32 cellular contexts compared by ENCODE assay signal in the genomic region with DNA sequence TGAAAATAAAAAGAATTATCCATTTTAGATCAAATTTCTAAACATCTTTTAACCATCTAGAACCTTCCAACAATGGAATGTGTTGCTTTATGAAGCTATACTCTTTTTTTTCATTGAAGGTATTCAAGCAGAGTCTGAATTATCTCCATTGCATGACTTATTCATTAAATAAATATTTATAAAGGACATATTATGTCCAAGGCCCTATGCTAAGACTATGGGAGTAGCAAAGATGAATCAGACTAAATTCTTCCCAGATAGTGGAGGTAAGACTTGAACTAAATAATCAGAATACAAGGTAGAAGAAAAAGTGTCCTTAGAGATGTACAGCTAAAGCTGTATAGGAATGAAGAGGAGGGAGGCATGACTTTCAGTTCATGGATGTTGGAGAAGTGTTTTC.
"Had no signal": no experiment of that assay in that cellular context is flagged by ENCODE, and none has a peak within 500 bp of the region (broad histone marks: within the 10 kb centered on the region; RNA-seq: fewer than 3 reads in every experiment).

No MANE protein-coding gene starts in this region.

- H3K27me3 Mint-ChIP-seq: activated CD4-positive, alpha-beta memory T cell treated with anti-CD3 and anti-CD28 coated beads, Interleukin-2, amount 10 ng/mL, durations not matched to agents 7 days and 5 days; activated CD8-positive, alpha-beta memory T cell treated with anti-CD3 and anti-CD28 coated beads, Interleukin-2, amount 10 ng/mL, durations not matched to agents 7 days and 5 days; activated naive CD4-positive, alpha-beta T cell treated with anti-CD3 and anti-CD28 coated beads, Interleukin-2, amount 10 ng/mL, durations not matched to agents 7 days and 5 days had no signal

- H3K9me3 Mint-ChIP-seq: activated CD4-positive, alpha-beta memory T cell treated with anti-CD3 and anti-CD28 coated beads, Interleukin-2, amount 10 ng/mL, durations not matched to agents 7 days and 5 days; activated naive CD4-positive, alpha-beta T cell treated with anti-CD3 and anti-CD28 coated beads, Interleukin-2, amount 10 ng/mL, durations not matched to agents 7 days and 5 days had no signal

- H3K27ac ChIP-seq: body of pancreas, PC-9, RWPE1, WERI-Rb-1 had no signal

- H3K27ac Mint-ChIP-seq: activated CD4-positive, alpha-beta memory T cell treated with anti-CD3 and anti-CD28 coated beads, Interleukin-2, amount 10 ng/mL, durations not matched to agents 7 days and 5 days; activated CD8-positive, alpha-beta memory T cell treated with anti-CD3 and anti-CD28 coated beads, Interleukin-2, amount 10 ng/mL, durations not matched to agents 7 days and 5 days; activated naive CD4-positive, alpha-beta T cell treated with anti-CD3 and anti-CD28 coated beads, Interleukin-2, amount 10 ng/mL, durations not matched to agents 7 days and 5 days; activated naive CD8-positive, alpha-beta T cell had no signal

- ATAC-seq: activated CD8-positive, alpha-beta memory T cell treated with anti-CD3 and anti-CD28 coated beads, Interleukin-2, amount 10 ng/mL, durations not matched to agents 7 days and 5 days; body of pancreas; Right ventricle myocardium inferior had no signal

- DNase-seq: activated CD4-positive, alpha-beta memory T cell treated with anti-CD3 and anti-CD28 coated beads, Interleukin-2, amount 10 ng/mL, durations not matched to agents 7 days and 5 days; activated CD4-positive, alpha-beta T cell treated with anti-CD3 and anti-CD28 coated beads for 1 hour; activated CD4-positive, alpha-beta T cell treated with anti-CD3 and anti-CD28 coated beads for 48 hours; activated CD4-positive, CD25-positive, alpha-beta regulatory T cell; activated CD8-positive, alpha-beta memory T cell treated with anti-CD3 and anti-CD28 coated beads for 24 hours; activated CD8-positive, alpha-beta memory T cell treated with anti-CD3 and anti-CD28 coated beads, Interleukin-2, amount 10 ng/mL, durations not matched to agents 7 days and 5 days; activated CD8-positive, alpha-beta memory T cell treated with anti-CD3 and anti-CD28 coated beads, Interleukin-2, amount 50 U/mL, for 48 hours; activated effector memory CD4-positive, alpha-beta T cell treated with Interleukin-2 at 50 U/mL for 16 hours; activated naive CD4-positive, alpha-beta T cell treated with anti-CD3 and anti-CD28 coated beads, Interleukin-2, amount 10 ng/mL, durations not matched to agents 7 days and 5 days; activated T-cell treated with anti-CD3 and anti-CD28 coated beads, Interleukin-2, amount 50 U/mL, for 48 hours; amniotic stem cell; aorta; body of pancreas; central memory CD4-positive, alpha-beta T cell; Kasumi-1; KG1; MG63; MV-4-11; NCI-H1092; NCI-H1436 treated with DMSO at 0.1 percent for 48 hours; NCI-H1694 treated with DMSO at 0.1 percent for 48 hours; NCI-H2029; NCI-H345; NCI-H524 treated with DMSO at 0.1 percent for 48 hours; PC-9; SW 1271; T-helper 1 cell; T1000; WERI-Rb-1 had no signal

- H3K4me1 Mint-ChIP-seq: activated CD4-positive, alpha-beta memory T cell treated with anti-CD3 and anti-CD28 coated beads, Interleukin-2, amount 10 ng/mL, durations not matched to agents 7 days and 5 days; activated CD8-positive, alpha-beta memory T cell treated with anti-CD3 and anti-CD28 coated beads, Interleukin-2, amount 10 ng/mL, durations not matched to agents 7 days and 5 days; activated naive CD4-positive, alpha-beta T cell treated with anti-CD3 and anti-CD28 coated beads, Interleukin-2, amount 10 ng/mL, durations not matched to agents 7 days and 5 days had no signal

- H3K4me1 ChIP-seq: body of pancreas had no signal

- H2AFZ ChIP-seq: PC-9 had no signal

- H3K4me3 Mint-ChIP-seq: activated CD4-positive, alpha-beta memory T cell treated with anti-CD3 and anti-CD28 coated beads, Interleukin-2, amount 10 ng/mL, durations not matched to agents 7 days and 5 days; activated CD8-positive, alpha-beta memory T cell treated with anti-CD3 and anti-CD28 coated beads, Interleukin-2, amount 10 ng/mL, durations not matched to agents 7 days and 5 days; activated naive CD4-positive, alpha-beta T cell treated with anti-CD3 and anti-CD28 coated beads, Interleukin-2, amount 10 ng/mL, durations not matched to agents 7 days and 5 days; activated naive CD8-positive, alpha-beta T cell had no signal

- H3K27me3 ChIP-seq: body of pancreas, MG63 had no signal

- H3K36me3 Mint-ChIP-seq: activated CD8-positive, alpha-beta memory T cell treated with anti-CD3 and anti-CD28 coated beads, Interleukin-2, amount 10 ng/mL, durations not matched to agents 7 days and 5 days; activated naive CD4-positive, alpha-beta T cell treated with anti-CD3 and anti-CD28 coated beads, Interleukin-2, amount 10 ng/mL, durations not matched to agents 7 days and 5 days; activated naive CD8-positive, alpha-beta T cell had no signal

- H3K36me3 ChIP-seq: MG63, WERI-Rb-1 had no signal

- H3K4me3 ChIP-seq: body of pancreas, MG63, PC-9 had no signal
